1 cellular context compared by ENCODE assay signal in the genomic region with DNA sequence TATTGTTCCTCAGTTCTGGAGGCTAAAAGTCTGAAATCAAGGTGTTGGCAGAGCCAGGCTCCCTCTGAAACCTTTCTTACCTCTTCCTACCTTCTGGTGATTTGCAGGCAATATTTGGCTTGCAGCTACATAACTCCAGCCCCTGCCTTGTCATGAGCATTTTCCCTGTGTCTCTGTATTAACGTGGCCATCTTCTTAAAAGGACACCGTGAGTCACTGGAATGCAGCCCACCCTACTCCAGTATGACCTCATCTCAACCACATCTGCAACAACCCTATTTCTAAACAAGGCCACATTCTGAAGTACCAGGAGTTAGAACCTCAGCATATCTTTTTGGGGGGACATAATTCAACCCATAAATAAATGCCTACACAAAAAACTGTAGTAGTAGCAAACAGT.
TF ChIP-seq lines count a peak whose summit lies in the region.

No MANE protein-coding gene starts in this region.

TF ChIP-seq in WTC11, 78 proteins besides CTCF, POLR2A, EP300 and RAD21 (continued from another document):
- TF ChIP-seq, protein P1, sequence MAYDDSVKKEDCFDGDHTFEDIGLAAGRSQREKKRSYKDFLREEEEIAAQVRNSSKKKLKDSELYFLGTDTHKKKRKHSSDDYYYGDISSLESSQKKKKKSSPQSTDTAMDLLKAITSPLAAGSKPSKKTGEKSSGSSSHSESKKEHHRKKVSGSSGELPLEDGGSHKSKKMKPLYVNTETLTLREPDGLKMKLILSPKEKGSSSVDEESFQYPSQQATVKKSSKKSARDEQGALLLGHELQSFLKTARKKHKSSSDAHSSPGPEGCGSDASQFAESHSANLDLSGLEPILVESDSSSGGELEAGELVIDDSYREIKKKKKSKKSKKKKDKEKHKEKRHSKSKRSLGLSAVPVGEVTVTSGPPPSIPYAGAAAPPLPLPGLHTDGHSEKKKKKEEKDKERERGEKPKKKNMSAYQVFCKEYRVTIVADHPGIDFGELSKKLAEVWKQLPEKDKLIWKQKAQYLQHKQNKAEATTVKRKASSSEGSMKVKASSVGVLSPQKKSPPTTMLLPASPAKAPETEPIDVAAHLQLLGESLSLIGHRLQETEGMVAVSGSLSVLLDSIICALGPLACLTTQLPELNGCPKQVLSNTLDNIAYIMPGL (CRISPR knock-in tag; IDR thresholded peaks at IDR 0.05), result no peak
- no peak for TF ChIP-seq JAZF1 (CRISPR knock-in tag; IDR thresholded peaks at IDR 0.05)
- TF ChIP-seq, protein P2, sequence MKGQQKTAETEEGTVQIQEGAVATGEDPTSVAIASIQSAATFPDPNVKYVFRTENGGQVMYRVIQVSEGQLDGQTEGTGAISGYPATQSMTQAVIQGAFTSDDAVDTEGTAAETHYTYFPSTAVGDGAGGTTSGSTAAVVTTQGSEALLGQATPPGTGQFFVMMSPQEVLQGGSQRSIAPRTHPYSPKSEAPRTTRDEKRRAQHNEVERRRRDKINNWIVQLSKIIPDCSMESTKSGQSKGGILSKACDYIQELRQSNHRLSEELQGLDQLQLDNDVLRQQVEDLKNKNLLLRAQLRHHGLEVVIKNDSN (CRISPR knock-in tag; IDR thresholded peaks at IDR 0.05), result no peak
- TF ChIP-seq NFATC4 (CRISPR knock-in tag; IDR thresholded peaks at IDR 0.05), result no peak
- TF ChIP-seq NR3C1 (CRISPR knock-in tag; conservative IDR thresholded peaks at IDR 0.05; ENCODE audit: low read depth), result no peak
- no peak for TF ChIP-seq CREM (CRISPR knock-in tag; IDR thresholded peaks at IDR 0.05)
- TF ChIP-seq SMAD4 (CRISPR knock-in tag; IDR thresholded peaks at IDR 0.05), result no peak
TF ChIP-seq in WTC11: peak in this region for 0.
